12 cellular contexts compared by ENCODE assay signal in genomic region chr1:32828341-32828740, GRCh38. TPM values are rescaled to one million over a fixed set of nuclear protein-coding genes. Genes with fewer than 3 reads are reported as not detected.
DNase-seq lines count a peak whose midpoint lies in the region; ATAC-seq, FAIRE-seq and TF ChIP-seq lines count a peak whose summit lies in the region.
"Had no signal": no experiment of that assay in that cellular context is flagged by ENCODE, and none has a peak within 500 bp of the region (broad histone marks: within the 10 kb centered on the region; RNA-seq: fewer than 3 reads in every experiment).

No MANE protein-coding gene starts in this region.

- TF ChIP-seq EP300 in GM12878 (IDR thresholded peaks at IDR 0.05; ENCODE audit: borderline replicate concordance in 1 of 2, control insufficient read depth in 1 of 2, low read depth in 2 of 2, low read length in 2 of 2) (no peak), suprapubic skin (IDR thresholded peaks at IDR 0.05) (no peak)

- BruUV-seq in GM12878 (replicated peaks; lab: Mats Ljungman, UMichigan) (no TSS peak), Caco-2 (replicated peaks; lab: Mats Ljungman, UMichigan) (no TSS peak)

- no peak for FAIRE-seq in GM12878 (lab: Jason Lieb, UNC)
- FAIRE-seq: astrocyte had no signal

- no peaks in the 10 kb centered on the region for H3K4me1 Mint-ChIP-seq in Caco-2 (ENCODE audit: low read depth, unreplicated experiment)

- H3K4me3 ChIP-seq in GM12878 (no peak overlapping the region), upper lobe of right lung (no peak overlapping the region), suprapubic skin (no peak overlapping the region), Caco-2 (ENCODE audit: low read depth, low read length) (no peak overlapping the region)
- H3K4me3 ChIP-seq: SK-N-MC had no signal

- no peaks in the 10 kb centered on the region for H3K4me1 ChIP-seq in GM12878 (ENCODE audit: control insufficient read depth, insufficient read depth, low read length)
- H3K4me1 ChIP-seq in upper lobe of right lung: peaks cover 4% of the 10 kb centered on the region
- no peaks in the 10 kb centered on the region for H3K4me1 ChIP-seq in suprapubic skin
- no peaks in the 10 kb centered on the region for H3K4me1 ChIP-seq in Caco-2

- no peaks in the 10 kb centered on the region for H3K9me3 Mint-ChIP-seq in Caco-2 (ENCODE audit: unreplicated experiment)

- TF ChIP-seq POLR2A in GM12878 (IDR thresholded peaks at IDR 0.05; ENCODE audit: low read depth, low read length) (no peak), suprapubic skin (IDR thresholded peaks at IDR 0.05) (no peak)

- RAD21 ChIA-PET in GM12878 (lab: Charles Lee; ENCODE audit: unreplicated experiment): interaction anchor here (0.6 to 1.1 kb wide), 3 partner anchors 37 to 258 kb away, joined by 3 read pairs; no protein-coding TSS in a partner anchor

- H3K27me3 Mint-ChIP-seq in Caco-2 (ENCODE audit: insufficient read depth, unreplicated experiment): no peaks in the 10 kb centered on the region
- H3K27me3 Mint-ChIP-seq: activated CD8-positive, alpha-beta memory T cell treated with anti-CD3 and anti-CD28 coated beads, Interleukin-2, amount 10 ng/mL, durations not matched to agents 7 days and 5 days had no signal

- H3K4me2 ChIP-seq in GM12878 (ENCODE audit: control insufficient read depth, insufficient read depth): no peak overlapping the region

- H2AFZ ChIP-seq in GM12878 (ENCODE audit: control insufficient read depth, low read depth, low read length): no peak overlapping the region

- no peak overlapping the region for H3K27ac ChIP-seq in GM12878 (ENCODE audit: control insufficient read depth, insufficient read depth)
- H3K27ac ChIP-seq in upper lobe of right lung: no peak overlapping the region
- no peak overlapping the region for H3K27ac ChIP-seq in suprapubic skin
- H3K27ac ChIP-seq: SK-N-MC had no signal

- CTCF ChIA-PET in GM12878 (lab: Yijun Ruan, JAX) (interaction anchor here (1.4 to 3.1 kb wide), 4 partner anchors 21 to 55 kb away, joined by 3 to 23 read pairs (median 8); no protein-coding TSS in a partner anchor), Caco-2 (lab: Charles Lee) (interaction anchor here (1.2 kb wide), 1 partner anchor 45 kb away, joined by 3 read pairs; no protein-coding TSS in a partner anchor)

- H3K79me2 ChIP-seq in GM12878 (ENCODE audit: control insufficient read depth, insufficient read depth, low read length): peaks cover 11% of the 10 kb centered on the region

- ATAC-seq in GM12878: no peak
- no peak for ATAC-seq in upper lobe of right lung
- ATAC-seq: activated CD8-positive, alpha-beta memory T cell treated with anti-CD3 and anti-CD28 coated beads, Interleukin-2, amount 10 ng/mL, durations not matched to agents 7 days and 5 days had no signal

- H4K20me1 ChIP-seq in GM12878 (ENCODE audit: control insufficient read depth, insufficient read depth): no peaks in the 10 kb centered on the region

- peak; percentile 58 for DNase-seq in DMS114 treated with DMSO at 0.1 percent for 48 hours (lab: John Stamatoyannopoulos, UW; ENCODE audit: unreplicated experiment)
- DNase-seq in GM12878 (ENCODE audit: low read depth, low spot score): no peak
- DNase-seq in lung microvascular endothelial cell (ENCODE audit: low read depth in 2 of 2): peak; percentile 3 to 50
- no peak for DNase-seq in upper lobe of right lung
- no peak for DNase-seq in suprapubic skin (ENCODE audit: low spot score in 2 of 2)
- no peak for DNase-seq in stimulated activated CD4-positive, alpha-beta T cell treated with anti-CD3 and anti-CD28 coated beads, Interleukin-2, amount 100 ng/mL, for 24 hours
- no peak for DNase-seq in Caco-2
- DNase-seq: activated CD8-positive, alpha-beta memory T cell treated with anti-CD3 and anti-CD28 coated beads, Interleukin-2, amount 10 ng/mL, durations not matched to agents 7 days and 5 days; NCI-H2029 had no signal

- WGBS in GM12878 (ENCODE audit: insufficient coverage, insufficient replicate concordance, low lambda C conversion rate, missing lambda C conversion rate): 98% methylated on average over 7 of the region's 7 CpGs
- 94% methylated on average over 7 of the region's 7 CpGs for WGBS in suprapubic skin

- H3K9me3 ChIP-seq in GM12878 (replicated peaks; ENCODE audit: control insufficient read depth, insufficient read depth, low read length) (no peaks in the 10 kb centered on the region; the same call in 2 of the 3 replicates), upper lobe of right lung (no peaks in the 10 kb centered on the region), suprapubic skin (no peaks in the 10 kb centered on the region), Caco-2 (no peaks in the 10 kb centered on the region)

- TF ChIP-seq CTCF in LNCAP (IDR thresholded peaks at IDR 0.05) (peak; percentile 31; the same call in 1 of the 2 replicates), GM12878 (IDR thresholded peaks at IDR 0.05 in 2 of 3, conservative IDR thresholded peaks at IDR 0.05 in 1 of 3; ENCODE audit: control insufficient read depth in 2 of 3, extremely low read depth in 1 of 3, insufficient read depth in 1 of 3, low read depth in 3 of 3, low read length in 3 of 3) (peak in 1 of 3 experiments; percentile 20; a peak in 1 of 6 replicates), upper lobe of right lung (IDR thresholded peaks at IDR 0.05) (no peak), suprapubic skin (IDR thresholded peaks at IDR 0.05) (no peak), Caco-2 (IDR thresholded peaks at IDR 0.05; ENCODE audit: insufficient read depth in 1 of 2, low read depth in 1 of 2, low read length in 1 of 2, severe bottlenecking in 1 of 2, unreplicated experiment in 1 of 2) (peak in 1 of 2 experiments; percentile 16)

- H3K9ac ChIP-seq in GM12878 (ENCODE audit: control insufficient read depth, insufficient read depth, low read length): no peak overlapping the region

- POLR2A ChIA-PET in GM12878 (lab: Charles Lee): interaction anchor here (0.5 kb wide), 1 partner anchor 34 kb away, joined by 4 read pairs; no protein-coding TSS in a partner anchor
- POLR2A ChIA-PET in Caco-2 (lab: Charles Lee): no interaction called here

- no peak overlapping the region for H3K4me3 Mint-ChIP-seq in Caco-2 (ENCODE audit: unreplicated experiment)
- H3K4me3 Mint-ChIP-seq: activated CD8-positive, alpha-beta memory T cell treated with anti-CD3 and anti-CD28 coated beads, Interleukin-2, amount 10 ng/mL, durations not matched to agents 7 days and 5 days had no signal

- SMC1A ChIA-PET in GM12878 (lab: Charles Lee; ENCODE audit: uncharacterized antibody, unreplicated experiment): interaction anchor here (0.8 kb wide), 1 partner anchor 45 kb away, joined by 3 read pairs; no protein-coding TSS in a partner anchor

- H3K27me3 ChIP-seq in GM12878 (replicated peaks in 1 of 2; ENCODE audit: control insufficient read depth in 2 of 2, insufficient read depth in 2 of 2, low read length in 1 of 2): no peaks in the 10 kb centered on the region
- no peaks in the 10 kb centered on the region for H3K27me3 ChIP-seq in upper lobe of right lung
- H3K27me3 ChIP-seq in suprapubic skin: no peaks in the 10 kb centered on the region
- H3K27me3 ChIP-seq in Caco-2 (replicated peaks; ENCODE audit: control insufficient read depth, insufficient read depth, low read length): no peaks in the 10 kb centered on the region

- 0 out of 2 replicates have a peak, but pooled peaks have one; percentile 18 for TF ChIP-seq RAD21 in GM12878 (IDR thresholded peaks at IDR 0.05; ENCODE audit: insufficient read depth, low read depth, low read length)

- H3K36me3 ChIP-seq in GM12878 (ENCODE audit: control insufficient read depth in 2 of 2, insufficient read depth in 2 of 2, low read length in 1 of 2) (peaks cover 3 to 41% of the 10 kb centered on the region in 2 experiments), upper lobe of right lung (peaks cover 84% of the 10 kb centered on the region), suprapubic skin (peaks cover 78% of the 10 kb centered on the region), Caco-2 (ENCODE audit: control insufficient read depth, insufficient read depth, low read length) (no peaks in the 10 kb centered on the region)

- intact Hi-C loops in GM12878 (cut with micrococcal nuclease; ENCODE audit: unreplicated experiment): no loop called here
- intact Hi-C loops in upper lobe of right lung (cut with DNase I): no loop called here
- intact Hi-C loops in Caco-2 (cut with micrococcal nuclease; ENCODE audit: unreplicated experiment): no loop called here

- peaks cover 47% of the 10 kb centered on the region for H3K36me3 Mint-ChIP-seq in Caco-2 (ENCODE audit: insufficient read depth, unreplicated experiment)

- in situ Hi-C loops in GM12878 (cut with MboI): no loop called here

- H3K27ac Mint-ChIP-seq in Caco-2 (ENCODE audit: unreplicated experiment): no peak overlapping the region
- H3K27ac Mint-ChIP-seq: activated CD8-positive, alpha-beta memory T cell treated with anti-CD3 and anti-CD28 coated beads, Interleukin-2, amount 10 ng/mL, durations not matched to agents 7 days and 5 days had no signal

RNA-seq across cellular contexts. Expression of gene S100PBP, which starts 10.9 kb away (rescaled TPM):
- 576 and 594 TPM in 2 replicates for total RNA-seq in GM12878 (2013; cell fraction: nucleolus; rRNA removed)
- total RNA-seq in GM12878 (2014; rRNA removed) (40.7 and 49.1 TPM in 2 replicates), GM12878 (2014; rRNA removed; fragmentation: Illumina TruSeq; extraction: Trizol) (50.5 and 59.0 TPM in 2 replicates), GM12878 (2021) (55.7 and 56.5 TPM in 2 replicates), lung microvascular endothelial cell (10.2 and 13.5 TPM in 2 replicates), upper lobe of right lung (34.9 TPM), suprapubic skin (10 to 100 TPM in 2 of 4 donors, 1 to 10 TPM in 2; 8.8 to 39.7 (median 18.1) TPM), Caco-2 (2022) (23.8 and 32.8 TPM in 2 replicates)
- polyA plus RNA-seq in GM12878 (2011; ENCODE audit: low read depth): 19.4 TPM
- polyA plus RNA-seq in GM12878 (2011; rRNA removed) (98.3 and 138 TPM in 2 replicates), GM12878 (2014; fragmentation: Illumina TruSeq; extraction: Trizol) (40.4 and 51.5 TPM in 2 replicates), GM12878 (2014; fragmentation: Nextera tagmentation; extraction: Ambion mirVana) (10 to 100 TPM; 17.0 to 19.1 TPM), GM12878 (2014; rRNA removed) (38.3 and 45.2 TPM in 2 replicates), GM12878 (2016; fragmentation: Nextera tagmentation; extraction: Ambion mirVana) (10 to 100 TPM; 34.6 to 38.8 TPM)
- polyA plus RNA-seq in GM12878 (2011; cell fraction: cytosol; rRNA removed): 38.8 and 40.0 TPM in 2 replicates
- 99.7 and 103 TPM in 2 replicates for polyA plus RNA-seq in GM12878 (2011; cell fraction: nucleus; rRNA removed)
- polyA plus RNA-seq in GM12878 (2012): 25.9 and 33.0 TPM in 2 replicates
- 70.4 and 80.5 TPM in 2 replicates for polyA minus RNA-seq in GM12878 (2011; rRNA and poly(A)+ RNA removed)
- polyA minus RNA-seq in GM12878 (2011; cell fraction: cytosol; rRNA and poly(A)+ RNA removed): 21.6 and 38.6 TPM in 2 replicates
- 43.3 and 65.3 TPM in 2 replicates for polyA minus RNA-seq in GM12878 (2011; cell fraction: nucleus; rRNA and poly(A)+ RNA removed)

RNA-seq across cellular contexts. Expression of gene YARS1, which starts 11.2 kb away (rescaled TPM):
- total RNA-seq in GM12878 (2013; cell fraction: nucleolus; rRNA removed): 140 and 147 TPM in 2 replicates
- total RNA-seq in GM12878 (2014; rRNA removed) (169 and 170 TPM in 2 replicates), GM12878 (2014; rRNA removed; fragmentation: Illumina TruSeq; extraction: Trizol) (113 TPM in 2 replicates), GM12878 (2021) (158 and 159 TPM in 2 replicates), lung microvascular endothelial cell (58.8 and 94.8 TPM in 2 replicates), upper lobe of right lung (111 TPM), suprapubic skin (10 to 100 TPM; 47.1 to 68.1 (median 50.7) TPM), Caco-2 (2022) (177 and 184 TPM in 2 replicates)
- polyA plus RNA-seq in GM12878 (2011; ENCODE audit: low read depth): 150 TPM
- polyA plus RNA-seq in GM12878 (2011; rRNA removed) (82.0 and 85.6 TPM in 2 replicates), GM12878 (2014; fragmentation: Illumina TruSeq; extraction: Trizol) (179 and 220 TPM in 2 replicates), GM12878 (2014; fragmentation: Nextera tagmentation; extraction: Ambion mirVana) (10 to 100 TPM; 39.9 to 66.4 TPM), GM12878 (2014; rRNA removed) (112 and 129 TPM in 2 replicates), GM12878 (2016; fragmentation: Nextera tagmentation; extraction: Ambion mirVana) (100 to 1,000 TPM; 193 to 202 TPM)
- 64.5 and 86.8 TPM in 2 replicates for polyA plus RNA-seq in GM12878 (2011; cell fraction: cytosol; rRNA removed)
- polyA plus RNA-seq in GM12878 (2011; cell fraction: nucleus; rRNA removed): 113 and 117 TPM in 2 replicates
- 119 and 138 TPM in 2 replicates for polyA plus RNA-seq in GM12878 (2012)
- 92.7 and 110 TPM in 2 replicates for polyA minus RNA-seq in GM12878 (2011; rRNA and poly(A)+ RNA removed)
- 45.7 and 53.5 TPM in 2 replicates for polyA minus RNA-seq in GM12878 (2011; cell fraction: cytosol; rRNA and poly(A)+ RNA removed)
- polyA minus RNA-seq in GM12878 (2011; cell fraction: nucleus; rRNA and poly(A)+ RNA removed): 34.2 and 41.5 TPM in 2 replicates

RNA-seq across cellular contexts. Expression of gene FNDC5, which starts 42.4 kb away (rescaled TPM):
- not detected in 2 replicates for total RNA-seq in GM12878 (2013; cell fraction: nucleolus; rRNA removed)
- not detected in 2 replicates for total RNA-seq in GM12878 (2014; rRNA removed)
- not detected in 2 replicates for total RNA-seq in GM12878 (2014; rRNA removed; fragmentation: Illumina TruSeq; extraction: Trizol)
- total RNA-seq in GM12878 (2021): not detected in 2 replicates
- 0.35 TPM for polyA plus RNA-seq in GM12878 (2011; ENCODE audit: low read depth)
- 0.23 and 0.36 TPM in 2 replicates for polyA plus RNA-seq in GM12878 (2011; rRNA removed)
- polyA plus RNA-seq in GM12878 (2011; cell fraction: cytosol; rRNA removed): 0.05 TPM in 1 of 2 replicates, not detected in the other
- polyA plus RNA-seq in GM12878 (2011; cell fraction: nucleus; rRNA removed): 1.3 and 1.6 TPM in 2 replicates
- polyA plus RNA-seq in GM12878 (2012): 0.39 and 0.55 TPM in 2 replicates
- 0.01 TPM in 1 of 2 replicates, not detected in the other for polyA plus RNA-seq in GM12878 (2014; fragmentation: Illumina TruSeq; extraction: Trizol)
- under 1 TPM; 0.14 to 0.26 TPM for polyA plus RNA-seq in GM12878 (2014; fragmentation: Nextera tagmentation; extraction: Ambion mirVana)
- polyA plus RNA-seq in GM12878 (2014; rRNA removed): not detected in 2 replicates
- polyA plus RNA-seq in GM12878 (2016; fragmentation: Nextera tagmentation; extraction: Ambion mirVana): under 1 TPM; 0.11 to 0.29 TPM
- 0.10 TPM in 1 of 2 replicates, not detected in the other for polyA minus RNA-seq in GM12878 (2011; rRNA and poly(A)+ RNA removed)
- not detected in 2 replicates for polyA minus RNA-seq in GM12878 (2011; cell fraction: cytosol; rRNA and poly(A)+ RNA removed)
- polyA minus RNA-seq in GM12878 (2011; cell fraction: nucleus; rRNA and poly(A)+ RNA removed): not detected in 2 replicates
- total RNA-seq in lung microvascular endothelial cell: 0.20 and 0.44 TPM in 2 replicates
- total RNA-seq in upper lobe of right lung: 1.5 TPM
- total RNA-seq in suprapubic skin: 1 to 10 TPM in 2 of 4 donors, under 1 TPM in 1, not detected in 1; 0.48 to 3.0 (median 1.6) TPM
- total RNA-seq in Caco-2 (2022): 0.67 and 1.1 TPM in 2 replicates
- total RNA-seq: activated CD8-positive, alpha-beta memory T cell treated with anti-CD3 and anti-CD28 coated beads, Interleukin-2, amount 10 ng/mL, durations not matched to agents 7 days and 5 days had no signal

RNA-seq across cellular contexts. Expression of gene HPCA, which starts 58.0 kb away (rescaled TPM):
- total RNA-seq in GM12878 (2013; cell fraction: nucleolus; rRNA removed): 0.35 TPM in 1 of 2 replicates, not detected in the other
- total RNA-seq in GM12878 (2014; rRNA removed) (not detected in 2 replicates), GM12878 (2014; rRNA removed; fragmentation: Illumina TruSeq; extraction: Trizol) (not detected in 2 replicates), GM12878 (2021) (not detected in 2 replicates), lung microvascular endothelial cell (not detected in 2 replicates), upper lobe of right lung (not detected), suprapubic skin (not detected), Caco-2 (2022) (0.53 TPM in 1 of 2 replicates, not detected in the other)
- polyA plus RNA-seq in GM12878 (2011; ENCODE audit: low read depth): not detected
- polyA plus RNA-seq in GM12878 (2011; rRNA removed) (0.11 TPM in 1 of 2 replicates, not detected in the other), GM12878 (2014; fragmentation: Illumina TruSeq; extraction: Trizol) (not detected in 2 replicates), GM12878 (2014; fragmentation: Nextera tagmentation; extraction: Ambion mirVana) (not detected), GM12878 (2014; rRNA removed) (not detected in 2 replicates), GM12878 (2016; fragmentation: Nextera tagmentation; extraction: Ambion mirVana) (not detected)
- 0.06 and 0.12 TPM in 2 replicates for polyA plus RNA-seq in GM12878 (2011; cell fraction: cytosol; rRNA removed)
- 0.48 and 1.8 TPM in 2 replicates for polyA plus RNA-seq in GM12878 (2011; cell fraction: nucleus; rRNA removed)
- 0.07 TPM in 1 of 2 replicates, not detected in the other for polyA plus RNA-seq in GM12878 (2012)
- not detected in 2 replicates for polyA minus RNA-seq in GM12878 (2011; rRNA and poly(A)+ RNA removed)
- not detected in 2 replicates for polyA minus RNA-seq in GM12878 (2011; cell fraction: cytosol; rRNA and poly(A)+ RNA removed)
- polyA minus RNA-seq in GM12878 (2011; cell fraction: nucleus; rRNA and poly(A)+ RNA removed): not detected in 2 replicates
- total RNA-seq: astrocyte had no signal

Comparison
In these comparisons a context has a peak if more than half of its experiments do, and no peak if none do; other contexts are left out.
1. DNase-seq: peak in DMS114 treated with DMSO at 0.1 percent for 48 hours (single experiment) and lung microvascular endothelial cell (2 of 2); none in GM12878 (single experiment), upper lobe of right lung (single experiment), suprapubic skin (0 of 2), stimulated activated CD4-positive, alpha-beta T cell treated with anti-CD3 and anti-CD28 coated beads, Interleukin-2, amount 100 ng/mL, for 24 hours (0 of 2) and Caco-2 (0 of 2).